Comparison of ENCODE assay signal across 11 cellular contexts in genomic region chr9:137455361-137455991, GRCh38. TPM values are rescaled to one million over a fixed set of nuclear protein-coding genes. Genes with fewer than 3 reads are reported as not detected.
A peak's percentile ranks its signal among the peaks of the same experiment; 100 is the strongest.
DNase-seq lines count a peak whose midpoint lies in the region; ATAC-seq and TF ChIP-seq lines count a peak whose summit lies in the region.
"Had no signal": no experiment of that assay in that cellular context is flagged by ENCODE, and none has a peak within 500 bp of the region (broad histone marks: within the 10 kb centered on the region; RNA-seq: fewer than 3 reads in every experiment).

No MANE protein-coding gene starts in this region.

- H3K27me3 ChIP-seq in heart left ventricle: no peaks in the 10 kb centered on the region

- TF ChIP-seq CTCF in HEK293 (tag by site-specific recombination; IDR thresholded peaks at IDR 0.05) (no peak), heart left ventricle (IDR thresholded peaks at IDR 0.05) (no peak)

- H3K4me3 ChIP-seq in HEK293 (ENCODE audit: low read depth, low read length) (no peak overlapping the region), heart left ventricle (no peak overlapping the region)

- ATAC-seq in activated CD4-positive, alpha-beta T cell treated with anti-CD3 and anti-CD28 coated beads for 36 hours: no peak
- ATAC-seq in heart left ventricle: no peak
- no peak for ATAC-seq in GM18867 (IDR thresholded peaks at IDR 0.05; ENCODE audit: unreplicated experiment)
- ATAC-seq in esophagus mucosa: no peak
- no peak for ATAC-seq in GM18517 (IDR thresholded peaks at IDR 0.05; ENCODE audit: unreplicated experiment)

- DNase-seq in activated CD4-positive, alpha-beta T cell treated with anti-CD3 and anti-CD28 coated beads for 36 hours: no peak
- no peak for DNase-seq in activated CD4-positive, alpha-beta T cell treated with anti-CD3 and anti-CD28 coated beads, Interleukin-2, amount 50 U/mL, for 48 hours
- DNase-seq in heart left ventricle (peak in 4 of 5 donors; percentile 16 to 53 (median 25)), posterior vena cava (ENCODE audit: low spot score) (peak; percentile 72)
- DNase-seq: hypothalamus, WERI-Rb-1 had no signal

- no peaks in the 10 kb centered on the region for H3K27me3 Mint-ChIP-seq in activated CD4-positive, alpha-beta T cell treated with anti-CD3 and anti-CD28 coated beads for 36 hours

- peak overlapping the region; percentile 37 for H3K27ac Mint-ChIP-seq in activated CD4-positive, alpha-beta T cell treated with anti-CD3 and anti-CD28 coated beads for 36 hours

- TF ChIP-seq POLR2A in heart left ventricle (IDR thresholded peaks at IDR 0.05): no peak

- no peaks in the 10 kb centered on the region for H3K9me3 Mint-ChIP-seq in activated CD4-positive, alpha-beta T cell treated with anti-CD3 and anti-CD28 coated beads for 36 hours (ENCODE audit: low read depth)

- intact Hi-C loops in activated CD4-positive, alpha-beta T cell treated with anti-CD3 and anti-CD28 coated beads for 36 hours (cut with DNase I, micrococcal nuclease): loop anchor here in 1 of 2 experiments (10.0 kb wide), 1 partner anchor 1211 kb away; the partner anchor contains the start of gene QSOX2
- intact Hi-C loops in heart left ventricle (cut with DNase I) (no loop called here), posterior vena cava (cut with DNase I) (no loop called here)

- H3K4me1 ChIP-seq in HEK293 (ENCODE audit: control insufficient read depth, insufficient read depth, low read length) (peaks cover 6% of the 10 kb centered on the region), heart left ventricle (peaks cover 3 to 44% (median 24%) of the 10 kb centered on the region in 12 donors)

- H3K27ac ChIP-seq in HEK293 (ENCODE audit: extremely low read depth, low read depth, low read length): no peak overlapping the region
- H3K27ac ChIP-seq in heart left ventricle: peak overlapping the region in 1 of 12 donors; percentile 67
- H3K27ac ChIP-seq: WERI-Rb-1 had no signal

- POLR2A ChIA-PET in activated CD4-positive, alpha-beta T cell treated with anti-CD3 and anti-CD28 coated beads for 36 hours (lab: Charles Lee): no interaction called here
- POLR2A ChIA-PET in HEK293 (lab: Yijun Ruan, JAX): no interaction called here

- CTCF ChIA-PET in activated CD4-positive, alpha-beta T cell treated with anti-CD3 and anti-CD28 coated beads for 36 hours (lab: Charles Lee): no interaction called here
- CTCF ChIA-PET in HEK293 (lab: Yijun Ruan, JAX): interaction anchor here (1.0 kb wide), 1 partner anchor 9 kb away, joined by 4 read pairs; no protein-coding TSS in a partner anchor

- H3K36me3 Mint-ChIP-seq in activated CD4-positive, alpha-beta T cell treated with anti-CD3 and anti-CD28 coated beads for 36 hours (ENCODE audit: low read depth): peaks cover 28% of the 10 kb centered on the region

- no peak overlapping the region for H3K4me3 Mint-ChIP-seq in activated CD4-positive, alpha-beta T cell treated with anti-CD3 and anti-CD28 coated beads for 36 hours

- 89 to 90% (median 89%) methylated on average over 7 to 18 of the region's 18 CpGs for WGBS in heart left ventricle, 4 donors

- peaks cover 0 to 54% of the 10 kb centered on the region in 2 experiments; a peak in 2 of 3 replicates for H3K36me3 ChIP-seq in HEK293 (ENCODE audit: control insufficient read depth in 2 of 2, insufficient read depth in 1 of 2, low read length in 2 of 2)
- H3K36me3 ChIP-seq in heart left ventricle: peaks cover 0 to 16% (median 3%) of the 10 kb centered on the region in 9 donors

- H3K9me3 ChIP-seq in HEK293 (ENCODE audit: control insufficient read depth, insufficient read depth, low read depth, low read length) (no peaks in the 10 kb centered on the region), heart left ventricle (no peaks in the 10 kb centered on the region)

- peaks cover 37% of the 10 kb centered on the region for H3K4me1 Mint-ChIP-seq in activated CD4-positive, alpha-beta T cell treated with anti-CD3 and anti-CD28 coated beads for 36 hours

TF ChIP-seq in HEK293, 187 proteins besides CTCF, POLR2A, EP300 and RAD21 (continues in another document):
- TF ChIP-seq PRDM10 (tag by site-specific recombination; IDR thresholded peaks at IDR 0.05) (no peak), ZNF416 (tag by site-specific recombination; IDR thresholded peaks at IDR 0.05) (no peak), SCRT2 (tag by site-specific recombination; IDR thresholded peaks at IDR 0.05) (peak; percentile 72; the same call in 1 of the 2 replicates), ZNF174 (tag by site-specific recombination; IDR thresholded peaks at IDR 0.05) (no peak), OVOL3 (tag by site-specific recombination; IDR thresholded peaks at IDR 0.05) (no peak), ZBTB17 (tag by site-specific recombination; IDR thresholded peaks at IDR 0.05) (no peak)
- TF ChIP-seq, protein P1, sequence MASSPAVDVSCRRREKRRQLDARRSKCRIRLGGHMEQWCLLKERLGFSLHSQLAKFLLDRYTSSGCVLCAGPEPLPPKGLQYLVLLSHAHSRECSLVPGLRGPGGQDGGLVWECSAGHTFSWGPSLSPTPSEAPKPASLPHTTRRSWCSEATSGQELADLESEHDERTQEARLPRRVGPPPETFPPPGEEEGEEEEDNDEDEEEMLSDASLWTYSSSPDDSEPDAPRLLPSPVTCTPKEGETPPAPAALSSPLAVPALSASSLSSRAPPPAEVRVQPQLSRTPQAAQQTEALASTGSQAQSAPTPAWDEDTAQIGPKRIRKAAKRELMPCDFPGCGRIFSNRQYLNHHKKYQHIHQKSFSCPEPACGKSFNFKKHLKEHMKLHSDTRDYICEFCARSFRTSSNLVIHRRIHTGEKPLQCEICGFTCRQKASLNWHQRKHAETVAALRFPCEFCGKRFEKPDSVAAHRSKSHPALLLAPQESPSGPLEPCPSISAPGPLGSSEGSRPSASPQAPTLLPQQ (tag by site-specific recombination; IDR thresholded peaks at IDR 0.05): no peak
- TF ChIP-seq, protein P2, sequence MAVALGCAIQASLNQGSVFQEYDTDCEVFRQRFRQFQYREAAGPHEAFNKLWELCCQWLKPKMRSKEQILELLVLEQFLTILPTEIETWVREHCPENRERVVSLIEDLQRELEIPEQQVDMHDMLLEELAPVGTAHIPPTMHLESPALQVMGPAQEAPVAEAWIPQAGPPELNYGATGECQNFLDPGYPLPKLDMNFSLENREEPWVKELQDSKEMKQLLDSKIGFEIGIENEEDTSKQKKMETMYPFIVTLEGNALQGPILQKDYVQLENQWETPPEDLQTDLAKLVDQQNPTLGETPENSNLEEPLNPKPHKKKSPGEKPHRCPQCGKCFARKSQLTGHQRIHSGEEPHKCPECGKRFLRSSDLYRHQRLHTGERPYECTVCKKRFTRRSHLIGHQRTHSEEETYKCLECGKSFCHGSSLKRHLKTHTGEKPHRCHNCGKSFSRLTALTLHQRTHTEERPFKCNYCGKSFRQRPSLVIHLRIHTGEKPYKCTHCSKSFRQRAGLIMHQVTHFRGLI (tag by site-specific recombination; IDR thresholded peaks at IDR 0.05): no peak

RNA-seq across cellular contexts. Expression of gene NSMF, which starts 3.7 kb away (rescaled TPM):
- 10 to 100 TPM; 63.6 to 65.0 TPM for total RNA-seq in activated CD4-positive, alpha-beta T cell treated with anti-CD3 and anti-CD28 coated beads for 36 hours
- 10 to 100 TPM in 8 of 9 donors, 1 to 10 TPM in 1; 7.5 to 21.0 (median 12.6) TPM for total RNA-seq in heart left ventricle
- polyA plus RNA-seq in heart left ventricle: 10 to 100 TPM; 17.3 to 22.1 TPM
- 10 to 100 TPM; 47.6 to 55.5 TPM for total RNA-seq in posterior vena cava
- 13.9 TPM for total RNA-seq in esophagus mucosa

RNA-seq across cellular contexts. Expression of gene ENTPD8, which starts 14.3 kb away (rescaled TPM):
- total RNA-seq in activated CD4-positive, alpha-beta T cell treated with anti-CD3 and anti-CD28 coated beads for 36 hours: not detected
- total RNA-seq in heart left ventricle (not detected), posterior vena cava (not detected), esophagus mucosa (not detected)
- polyA plus RNA-seq in heart left ventricle: not detected
- total RNA-seq: M059J had no signal

RNA-seq across cellular contexts. Expression of gene NOXA1, which starts 32.3 kb away (rescaled TPM):
- total RNA-seq in activated CD4-positive, alpha-beta T cell treated with anti-CD3 and anti-CD28 coated beads for 36 hours: 1 to 10 TPM in 1 of 2 experiments, under 1 TPM in 1; 0.97 to 1.7 TPM
- 1 to 10 TPM in 8 of 9 donors, under 1 TPM in 1; 0.81 to 5.5 (median 2.7) TPM for total RNA-seq in heart left ventricle
- 1 to 10 TPM in 1 of 2 donors, under 1 TPM in 1; 0.44 to 4.1 TPM for polyA plus RNA-seq in heart left ventricle
- 1 to 10 TPM; 2.0 to 2.7 TPM for total RNA-seq in posterior vena cava
- 5.5 TPM for total RNA-seq in esophagus mucosa
- total RNA-seq: M059J had no signal

RNA-seq across cellular contexts. Expression of gene EXD3, which starts 32.5 kb away (rescaled TPM):
- 1 to 10 TPM; 6.7 to 7.1 TPM for total RNA-seq in activated CD4-positive, alpha-beta T cell treated with anti-CD3 and anti-CD28 coated beads for 36 hours
- total RNA-seq in heart left ventricle (10 to 100 TPM in 2 of 9 donors, 1 to 10 TPM in 7; 4.1 to 12.9 (median 8.6) TPM), posterior vena cava (10 to 100 TPM; 13.9 to 14.6 TPM), esophagus mucosa (8.1 TPM)
- 10 to 100 TPM in 1 of 2 donors, 1 to 10 TPM in 1; 5.6 to 15.2 TPM for polyA plus RNA-seq in heart left ventricle

Comparison
In these comparisons a context has a peak if more than half of its experiments do, and no peak if none do; other contexts are left out.
1. DNase-seq: peak in heart left ventricle (4 of 5) and posterior vena cava (single experiment); none in activated CD4-positive, alpha-beta T cell treated with anti-CD3 and anti-CD28 coated beads for 36 hours (single experiment) and activated CD4-positive, alpha-beta T cell treated with anti-CD3 and anti-CD28 coated beads, Interleukin-2, amount 50 U/mL, for 48 hours (0 of 2).